28 cellular contexts compared by ENCODE assay signal in the genomic region with DNA sequence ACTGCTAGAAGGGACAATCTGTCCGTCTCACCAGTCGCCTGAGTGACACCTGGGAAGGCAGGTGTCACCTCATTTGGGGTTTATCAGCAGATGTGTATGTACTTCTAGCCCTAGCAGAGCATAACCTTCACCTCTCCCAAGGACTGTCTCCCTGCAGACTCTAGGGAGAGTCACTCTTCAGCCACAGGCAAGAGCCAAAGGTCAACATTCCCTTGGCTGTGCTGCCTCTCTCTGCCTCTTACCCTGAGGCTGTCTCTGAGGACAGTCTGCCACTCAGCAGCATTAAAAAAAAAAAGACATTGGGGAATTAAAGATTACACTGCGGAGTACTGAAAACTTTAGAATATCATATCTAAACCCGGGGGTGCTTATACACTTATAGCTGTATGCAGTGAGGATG.
"Had no signal": no experiment of that assay in that cellular context is flagged by ENCODE, and none has a peak within 500 bp of the region (broad histone marks: within the 10 kb centered on the region; RNA-seq: fewer than 3 reads in every experiment).

No MANE protein-coding gene starts in this region.

- H3K27ac ChIP-seq: ascending aorta, breast epithelium, cardiac muscle cell, colonic mucosa, epithelial cell of prostate, esophagus squamous epithelium, gastroesophageal sphincter had no signal

- H3K9me3 ChIP-seq: ascending aorta, breast epithelium, colonic mucosa, esophagus squamous epithelium, gastroesophageal sphincter had no signal

- H3K27me3 ChIP-seq: ascending aorta, breast epithelium, cardiac muscle cell, colonic mucosa, esophagus squamous epithelium, gastroesophageal sphincter had no signal

- H3K4me1 ChIP-seq: ascending aorta, breast epithelium, colonic mucosa, esophagus squamous epithelium, gastroesophageal sphincter had no signal

- H3K36me3 ChIP-seq: ascending aorta, breast epithelium, cardiac muscle cell, colonic mucosa, esophagus squamous epithelium, gastroesophageal sphincter had no signal

- ATAC-seq: activated CD4-positive, alpha-beta T cell treated with anti-CD3 and anti-CD28 coated beads for 36 hours; activated CD8-positive, alpha-beta memory T cell treated with anti-CD3 and anti-CD28 coated beads, Interleukin-2, amount 10 ng/mL, durations not matched to agents 7 days and 5 days; activated CD8-positive, alpha-beta T cell treated with anti-CD3 and anti-CD28 coated beads, Interleukin-2, amount 10 ng/mL, durations not matched to agents 7 days and 5 days; activated naive CD4-positive, alpha-beta T cell treated with anti-CD3 and anti-CD28 coated beads, Interleukin-2, amount 50 U/mL, for 72 hours; gastroesophageal sphincter; T-helper 17 cell had no signal

- H3K4me3 ChIP-seq: ascending aorta, breast epithelium, cardiac muscle cell, colonic mucosa, esophagus squamous epithelium, gastroesophageal sphincter had no signal

- DNase-seq: activated CD4-positive, alpha-beta memory T cell treated with anti-CD3 and anti-CD28 coated beads for 36 hours; activated CD4-positive, alpha-beta T cell treated with anti-CD3 and anti-CD28 coated beads for 36 hours; activated CD4-positive, alpha-beta T cell treated with anti-CD3 and anti-CD28 coated beads, Interleukin-2, amount 10 ng/mL, durations not matched to agents 24 days and 14 days; activated CD4-positive, CD25-positive, alpha-beta regulatory T cell; activated CD4-positive, CD25-positive, alpha-beta regulatory T cell treated with anti-CD3 and anti-CD28 coated beads, Interleukin-2, amount 50 U/mL, for 72 hours; activated CD8-positive, alpha-beta memory T cell treated with anti-CD3 and anti-CD28 coated beads, Interleukin-2, amount 10 ng/mL, durations not matched to agents 7 days and 5 days; activated CD8-positive, alpha-beta memory T cell treated with anti-CD3 and anti-CD28 coated beads, Interleukin-2, amount 50 U/mL, for 4 hours; activated CD8-positive, alpha-beta T cell treated with anti-CD3 and anti-CD28 coated beads, Interleukin-2, amount 10 ng/mL, durations not matched to agents 7 days and 5 days; activated effector memory CD4-positive, alpha-beta T cell treated with anti-CD3 and anti-CD28 coated beads, Interleukin-2, amount 50 U/mL, for 16 hours; activated naive CD4-positive, alpha-beta T cell treated with anti-CD3 and anti-CD28 coated beads, Interleukin-2, amount 10 ng/mL, durations not matched to agents 7 days and 5 days; activated naive CD8-positive, alpha-beta T cell treated with anti-CD3 and anti-CD28 coated beads, Interleukin-2, amount 10 ng/mL, durations not matched to agents 7 days and 5 days; activated T-cell treated with anti-CD3 and anti-CD28 coated beads, Interleukin-2, amount 50 U/mL, for 1 hour; activated T-cell treated with anti-CD3 and anti-CD28 coated beads, Interleukin-2, amount 50 U/mL, for 48 hours; central memory CD4-positive, alpha-beta T cell; cerebellar nuclear complex; colonic mucosa; effector CD8-positive, alpha-beta T cell; esophagus squamous epithelium; foreskin melanocyte; T-helper 1 cell; T-helper 17 cell; T1000 had no signal
